8 cellular contexts compared by ENCODE assay signal in the genomic region with DNA sequence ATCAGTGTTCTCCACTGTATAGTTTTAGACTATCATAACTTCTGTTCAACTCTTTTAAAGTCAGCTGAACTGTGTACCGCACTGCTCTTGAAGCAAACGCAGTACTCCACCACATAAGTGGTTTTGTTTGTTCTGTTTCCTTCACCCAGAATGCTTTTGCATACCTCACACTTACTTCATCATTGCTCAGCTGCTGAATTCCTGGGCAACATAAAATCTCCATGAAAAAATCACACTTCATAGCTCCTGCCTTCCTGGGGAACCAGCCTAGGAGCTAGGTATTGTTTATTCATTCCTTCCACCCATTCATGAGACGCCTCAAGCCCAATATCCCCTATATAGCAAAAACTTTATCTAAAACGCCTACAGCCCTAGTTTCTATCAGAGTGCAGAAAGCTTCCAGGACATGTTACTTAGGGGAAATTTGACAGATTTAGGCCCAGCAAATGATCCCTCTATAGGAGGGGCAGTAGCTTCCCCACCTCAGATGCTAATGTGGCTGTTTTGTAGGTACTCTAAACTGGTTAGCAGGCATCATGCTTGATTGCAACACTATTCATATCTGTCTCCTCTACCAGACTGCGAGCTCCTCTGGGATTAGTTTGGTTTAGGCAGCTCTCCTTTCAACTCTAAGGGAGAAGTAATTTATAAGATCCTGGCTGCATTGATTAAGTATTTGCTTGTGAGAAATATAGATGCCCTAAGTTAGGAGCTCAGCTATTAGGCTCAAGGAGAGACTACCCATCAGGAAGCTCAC.
A peak's percentile ranks its signal among the peaks of the same experiment; 100 is the strongest.
DNase-seq lines count a peak whose midpoint lies in the region; ATAC-seq lines count a peak whose summit lies in the region.

No MANE protein-coding gene starts in this region.

- H3K27me3 ChIP-seq in iPS-15b (ENCODE audit: control insufficient read depth, insufficient read depth, low read length), result no peaks in the 10 kb centered on the region

- no peak overlapping the region for H3K9ac ChIP-seq in iPS-15b (ENCODE audit: low read depth, low read length)

- ATAC-seq in GM21360 (IDR thresholded peaks at IDR 0.05; ENCODE audit: unreplicated experiment), result peak; percentile 17
- peak; percentile 7 for ATAC-seq in HG03575 (IDR thresholded peaks at IDR 0.05; ENCODE audit: extremely low read depth, insufficient number of reproducible peaks, low FRiP score, unreplicated experiment)

- H3K36me3 ChIP-seq in iPS-15b (ENCODE audit: control insufficient read depth, insufficient read depth, low read length), result no peaks in the 10 kb centered on the region

- H3K4me1 ChIP-seq in iPS-15b (ENCODE audit: control insufficient read depth, insufficient read depth, low read length), result no peaks in the 10 kb centered on the region

- no peaks in the 10 kb centered on the region for H3K9me3 ChIP-seq in iPS-15b (ENCODE audit: control insufficient read depth, insufficient read depth, low read length)

- DNase-seq in EH (ENCODE audit: low read depth) (peak; percentile 4), NCI-H2171 (lab: John Stamatoyannopoulos, UW) (no peak), MV-4-11 (lab: John Stamatoyannopoulos, UW) (no peak), DMS79 (lab: John Stamatoyannopoulos, UW) (no peak)
- DNase-seq in effector CD8-positive, alpha-beta T cell (lab: John Stamatoyannopoulos, UW), result no peak

- peak overlapping the region; percentile 44 for H3K4me3 ChIP-seq in iPS-15b (ENCODE audit: low read depth, low read length)
